Comparison of ENCODE assay signal across 2 cellular contexts in the genomic region with DNA sequence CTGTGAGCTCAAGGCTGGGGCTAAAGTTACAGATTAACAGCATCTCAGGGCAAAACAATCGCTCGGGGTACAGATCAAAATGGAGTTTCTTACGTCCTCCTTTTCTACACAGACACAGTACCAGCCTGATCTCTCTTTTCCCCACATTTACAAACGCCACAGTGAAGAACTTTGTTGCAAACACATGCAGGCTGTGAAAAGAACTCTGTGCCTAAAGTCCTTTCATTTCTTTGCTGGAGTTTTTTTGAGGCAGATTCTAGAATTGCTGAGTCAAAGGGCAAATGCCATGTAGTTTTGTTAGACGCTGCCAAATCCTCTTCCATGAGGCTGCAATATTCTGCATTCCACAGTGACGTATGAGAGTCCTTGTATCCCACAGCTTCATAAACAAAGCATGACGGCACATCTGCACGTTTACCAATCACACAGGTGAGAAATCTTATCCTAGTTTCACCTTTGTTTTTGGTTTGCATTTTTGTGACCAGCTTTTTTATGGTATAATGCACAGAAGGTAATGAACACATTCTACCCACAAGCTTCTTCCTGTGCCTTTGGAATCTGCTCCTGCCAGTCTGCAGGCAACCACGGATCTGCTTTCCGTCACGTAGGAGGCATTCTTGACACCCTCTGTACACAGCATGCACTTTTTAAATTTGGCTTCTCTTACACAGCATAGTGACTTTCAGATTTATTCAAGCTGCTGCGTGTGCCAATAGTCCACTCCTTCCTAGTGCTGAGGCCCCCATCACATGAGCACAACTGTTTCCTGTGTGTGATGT.
A peak's percentile ranks its signal among the peaks of the same experiment; 100 is the strongest.
TF ChIP-seq lines count a peak whose summit lies in the region.

No MANE protein-coding gene starts in this region.

TF ChIP-seq in IMR-90, 13 proteins besides CTCF, POLR2A, EP300 and RAD21:
- no peak for TF ChIP-seq CEBPB (IDR thresholded peaks at IDR 0.05; ENCODE audit: low read depth, low read length)
- peak; percentile 79; the same call in 1 of the 2 replicates for TF ChIP-seq BHLHE40 (IDR thresholded peaks at IDR 0.05; ENCODE audit: low read depth, low read length)
- TF ChIP-seq RFX5 (IDR thresholded peaks at IDR 0.05; ENCODE audit: low read depth, low read length), result no peak
- TF ChIP-seq, protein P1, sequence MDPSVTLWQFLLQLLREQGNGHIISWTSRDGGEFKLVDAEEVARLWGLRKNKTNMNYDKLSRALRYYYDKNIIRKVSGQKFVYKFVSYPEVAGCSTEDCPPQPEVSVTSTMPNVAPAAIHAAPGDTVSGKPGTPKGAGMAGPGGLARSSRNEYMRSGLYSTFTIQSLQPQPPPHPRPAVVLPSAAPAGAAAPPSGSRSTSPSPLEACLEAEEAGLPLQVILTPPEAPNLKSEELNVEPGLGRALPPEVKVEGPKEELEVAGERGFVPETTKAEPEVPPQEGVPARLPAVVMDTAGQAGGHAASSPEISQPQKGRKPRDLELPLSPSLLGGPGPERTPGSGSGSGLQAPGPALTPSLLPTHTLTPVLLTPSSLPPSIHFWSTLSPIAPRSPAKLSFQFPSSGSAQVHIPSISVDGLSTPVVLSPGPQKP (IDR thresholded peaks at IDR 0.05; ENCODE audit: borderline replicate concordance, low read depth, low read length), result no peak
- TF ChIP-seq MXI1 (IDR thresholded peaks at IDR 0.05; ENCODE audit: borderline replicate concordance, low read depth, low read length), result no peak
- TF ChIP-seq MAZ (IDR thresholded peaks at IDR 0.05; ENCODE audit: borderline replicate concordance, low read depth, low read length), result no peak
- TF ChIP-seq NFE2L2 (IDR thresholded peaks at IDR 0.05; ENCODE audit: low read depth, low read length), result peak; percentile 87
- peak; percentile 82 for TF ChIP-seq MAFK (IDR thresholded peaks at IDR 0.05; ENCODE audit: low read depth, low read length)

TF ChIP-seq in HepG2, 621 proteins besides CTCF, POLR2A, EP300 and RAD21 (continues in another document):
- peak; percentile 80 for TF ChIP-seq SOX5 (CRISPR knock-in tag; IDR thresholded peaks at IDR 0.05; ENCODE audit: borderline replicate concordance)
- TF ChIP-seq TCF7L2 (IDR thresholded peaks at IDR 0.05; ENCODE audit: low read depth, low read length), result no peak
- TF ChIP-seq ZNF572 (CRISPR knock-in tag; IDR thresholded peaks at IDR 0.05), result no peak
- no peak for TF ChIP-seq MTA3 (CRISPR knock-in tag; IDR thresholded peaks at IDR 0.05)
- TF ChIP-seq ZBTB21 (CRISPR knock-in tag; IDR thresholded peaks at IDR 0.05), result peak; percentile 89
- TF ChIP-seq, protein P2, sequence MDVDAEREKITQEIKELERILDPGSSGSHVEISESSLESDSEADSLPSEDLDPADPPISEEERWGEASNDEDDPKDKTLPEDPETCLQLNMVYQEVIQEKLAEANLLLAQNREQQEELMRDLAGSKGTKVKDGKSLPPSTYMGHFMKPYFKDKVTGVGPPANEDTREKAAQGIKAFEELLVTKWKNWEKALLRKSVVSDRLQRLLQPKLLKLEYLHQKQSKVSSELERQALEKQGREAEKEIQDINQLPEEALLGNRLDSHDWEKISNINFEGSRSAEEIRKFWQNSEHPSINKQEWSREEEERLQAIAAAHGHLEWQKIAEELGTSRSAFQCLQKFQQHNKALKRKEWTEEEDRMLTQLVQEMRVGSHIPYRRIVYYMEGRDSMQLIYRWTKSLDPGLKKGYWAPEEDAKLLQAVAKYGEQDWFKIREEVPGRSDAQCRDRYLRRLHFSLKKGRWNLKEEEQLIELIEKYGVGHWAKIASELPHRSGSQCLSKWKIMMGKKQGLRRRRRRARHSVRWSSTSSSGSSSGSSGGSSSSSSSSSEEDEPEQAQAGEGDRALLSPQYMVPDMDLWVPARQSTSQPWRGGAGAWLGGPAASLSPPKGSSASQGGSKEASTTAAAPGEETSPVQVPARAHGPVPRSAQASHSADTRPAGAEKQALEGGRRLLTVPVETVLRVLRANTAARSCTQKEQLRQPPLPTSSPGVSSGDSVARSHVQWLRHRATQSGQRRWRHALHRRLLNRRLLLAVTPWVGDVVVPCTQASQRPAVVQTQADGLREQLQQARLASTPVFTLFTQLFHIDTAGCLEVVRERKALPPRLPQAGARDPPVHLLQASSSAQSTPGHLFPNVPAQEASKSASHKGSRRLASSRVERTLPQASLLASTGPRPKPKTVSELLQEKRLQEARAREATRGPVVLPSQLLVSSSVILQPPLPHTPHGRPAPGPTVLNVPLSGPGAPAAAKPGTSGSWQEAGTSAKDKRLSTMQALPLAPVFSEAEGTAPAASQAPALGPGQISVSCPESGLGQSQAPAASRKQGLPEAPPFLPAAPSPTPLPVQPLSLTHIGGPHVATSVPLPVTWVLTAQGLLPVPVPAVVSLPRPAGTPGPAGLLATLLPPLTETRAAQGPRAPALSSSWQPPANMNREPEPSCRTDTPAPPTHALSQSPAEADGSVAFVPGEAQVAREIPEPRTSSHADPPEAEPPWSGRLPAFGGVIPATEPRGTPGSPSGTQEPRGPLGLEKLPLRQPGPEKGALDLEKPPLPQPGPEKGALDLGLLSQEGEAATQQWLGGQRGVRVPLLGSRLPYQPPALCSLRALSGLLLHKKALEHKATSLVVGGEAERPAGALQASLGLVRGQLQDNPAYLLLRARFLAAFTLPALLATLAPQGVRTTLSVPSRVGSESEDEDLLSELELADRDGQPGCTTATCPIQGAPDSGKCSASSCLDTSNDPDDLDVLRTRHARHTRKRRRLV (CRISPR knock-in tag; IDR thresholded peaks at IDR 0.05), result no peak
- TF ChIP-seq HDAC2 (CRISPR knock-in tag; IDR thresholded peaks at IDR 0.05), result 0 out of 2 replicates have a peak, but pooled peaks have one; percentile 14
- TF ChIP-seq ZMAT3 (CRISPR knock-in tag; conservative IDR thresholded peaks at IDR 0.05), result no peak; the same call in 1 of the 2 replicates
- peak; percentile 75 for TF ChIP-seq PHF21A (CRISPR knock-in tag; IDR thresholded peaks at IDR 0.05)
- no peak for TF ChIP-seq NCOA5 (CRISPR knock-in tag; IDR thresholded peaks at IDR 0.05)
- TF ChIP-seq MEF2D (CRISPR knock-in tag; IDR thresholded peaks at IDR 0.05), result no peak
- TF ChIP-seq FOSL1 (CRISPR knock-in tag; IDR thresholded peaks at IDR 0.05; ENCODE audit: borderline replicate concordance), result no peak
- TF ChIP-seq ZNF567 (CRISPR knock-in tag; IDR thresholded peaks at IDR 0.05; ENCODE audit: borderline replicate concordance), result 0 out of 2 replicates have a peak, but pooled peaks have one; percentile 57
- TF ChIP-seq REPIN1 (CRISPR knock-in tag; IDR thresholded peaks at IDR 0.05; ENCODE audit: borderline replicate concordance, low read depth), result no peak
- TF ChIP-seq ZNF556 (CRISPR knock-in tag; IDR thresholded peaks at IDR 0.05; ENCODE audit: borderline replicate concordance), result no peak; the same call in 1 of the 2 replicates
- TF ChIP-seq ZNF12 (CRISPR knock-in tag; IDR thresholded peaks at IDR 0.05), result peak; percentile 27; the same call in 1 of the 2 replicates
- TF ChIP-seq MAF1 (CRISPR knock-in tag; IDR thresholded peaks at IDR 0.05; ENCODE audit: borderline replicate concordance), result no peak
- TF ChIP-seq U2AF1 (optimal IDR thresholded peaks at IDR 0.05; ENCODE audit: low read depth, low read length), result no peak
- TF ChIP-seq, protein P3, sequence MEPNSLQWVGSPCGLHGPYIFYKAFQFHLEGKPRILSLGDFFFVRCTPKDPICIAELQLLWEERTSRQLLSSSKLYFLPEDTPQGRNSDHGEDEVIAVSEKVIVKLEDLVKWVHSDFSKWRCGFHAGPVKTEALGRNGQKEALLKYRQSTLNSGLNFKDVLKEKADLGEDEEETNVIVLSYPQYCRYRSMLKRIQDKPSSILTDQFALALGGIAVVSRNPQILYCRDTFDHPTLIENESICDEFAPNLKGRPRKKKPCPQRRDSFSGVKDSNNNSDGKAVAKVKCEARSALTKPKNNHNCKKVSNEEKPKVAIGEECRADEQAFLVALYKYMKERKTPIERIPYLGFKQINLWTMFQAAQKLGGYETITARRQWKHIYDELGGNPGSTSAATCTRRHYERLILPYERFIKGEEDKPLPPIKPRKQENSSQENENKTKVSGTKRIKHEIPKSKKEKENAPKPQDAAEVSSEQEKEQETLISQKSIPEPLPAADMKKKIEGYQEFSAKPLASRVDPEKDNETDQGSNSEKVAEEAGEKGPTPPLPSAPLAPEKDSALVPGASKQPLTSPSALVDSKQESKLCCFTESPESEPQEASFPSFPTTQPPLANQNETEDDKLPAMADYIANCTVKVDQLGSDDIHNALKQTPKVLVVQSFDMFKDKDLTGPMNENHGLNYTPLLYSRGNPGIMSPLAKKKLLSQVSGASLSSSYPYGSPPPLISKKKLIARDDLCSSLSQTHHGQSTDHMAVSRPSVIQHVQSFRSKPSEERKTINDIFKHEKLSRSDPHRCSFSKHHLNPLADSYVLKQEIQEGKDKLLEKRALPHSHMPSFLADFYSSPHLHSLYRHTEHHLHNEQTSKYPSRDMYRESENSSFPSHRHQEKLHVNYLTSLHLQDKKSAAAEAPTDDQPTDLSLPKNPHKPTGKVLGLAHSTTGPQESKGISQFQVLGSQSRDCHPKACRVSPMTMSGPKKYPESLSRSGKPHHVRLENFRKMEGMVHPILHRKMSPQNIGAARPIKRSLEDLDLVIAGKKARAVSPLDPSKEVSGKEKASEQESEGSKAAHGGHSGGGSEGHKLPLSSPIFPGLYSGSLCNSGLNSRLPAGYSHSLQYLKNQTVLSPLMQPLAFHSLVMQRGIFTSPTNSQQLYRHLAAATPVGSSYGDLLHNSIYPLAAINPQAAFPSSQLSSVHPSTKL (CRISPR knock-in tag; IDR thresholded peaks at IDR 0.05), result peak; percentile 87
- 0 out of 2 replicates have a peak, but pooled peaks have one; percentile 41 for TF ChIP-seq SMAD1 (CRISPR knock-in tag; IDR thresholded peaks at IDR 0.05; ENCODE audit: borderline replicate concordance, low read depth)
- TF ChIP-seq, protein P4, sequence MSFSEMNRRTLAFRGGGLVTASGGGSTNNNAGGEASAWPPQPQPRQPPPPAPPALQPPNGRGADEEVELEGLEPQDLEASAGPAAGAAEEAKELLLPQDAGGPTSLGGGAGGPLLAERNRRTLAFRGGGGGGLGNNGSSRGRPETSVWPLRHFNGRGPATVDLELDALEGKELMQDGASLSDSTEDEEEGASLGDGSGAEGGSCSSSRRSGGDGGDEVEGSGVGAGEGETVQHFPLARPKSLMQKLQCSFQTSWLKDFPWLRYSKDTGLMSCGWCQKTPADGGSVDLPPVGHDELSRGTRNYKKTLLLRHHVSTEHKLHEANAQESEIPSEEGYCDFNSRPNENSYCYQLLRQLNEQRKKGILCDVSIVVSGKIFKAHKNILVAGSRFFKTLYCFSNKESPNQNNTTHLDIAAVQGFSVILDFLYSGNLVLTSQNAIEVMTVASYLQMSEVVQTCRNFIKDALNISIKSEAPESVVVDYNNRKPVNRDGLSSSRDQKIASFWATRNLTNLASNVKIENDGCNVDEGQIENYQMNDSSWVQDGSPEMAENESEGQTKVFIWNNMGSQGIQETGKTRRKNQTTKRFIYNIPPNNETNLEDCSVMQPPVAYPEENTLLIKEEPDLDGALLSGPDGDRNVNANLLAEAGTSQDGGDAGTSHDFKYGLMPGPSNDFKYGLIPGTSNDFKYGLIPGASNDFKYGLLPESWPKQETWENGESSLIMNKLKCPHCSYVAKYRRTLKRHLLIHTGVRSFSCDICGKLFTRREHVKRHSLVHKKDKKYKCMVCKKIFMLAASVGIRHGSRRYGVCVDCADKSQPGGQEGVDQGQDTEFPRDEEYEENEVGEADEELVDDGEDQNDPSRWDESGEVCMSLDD (CRISPR knock-in tag; IDR thresholded peaks at IDR 0.05; ENCODE audit: borderline replicate concordance), result no peak
- TF ChIP-seq MAFF (IDR thresholded peaks at IDR 0.05; ENCODE audit: low read depth, low read length), result peak; percentile 95
- no peak for TF ChIP-seq MLLT10 (CRISPR knock-in tag; IDR thresholded peaks at IDR 0.05)
- no peak for TF ChIP-seq ZNF543 (CRISPR knock-in tag; IDR thresholded peaks at IDR 0.05)
- TF ChIP-seq ZEB1 (IDR thresholded peaks at IDR 0.05; ENCODE audit: insufficient replicate concordance, low read depth), result peak; percentile 68
- TF ChIP-seq SPEN (CRISPR knock-in tag; IDR thresholded peaks at IDR 0.05; ENCODE audit: low read depth), result peak; percentile 53; the same call in 1 of the 2 replicates
- 0 out of 2 replicates have a peak, but pooled peaks have one; percentile 45 for TF ChIP-seq TP53 (CRISPR knock-in tag; conservative IDR thresholded peaks at IDR 0.05)
- no peak for TF ChIP-seq JARID2 (CRISPR knock-in tag; IDR thresholded peaks at IDR 0.05; ENCODE audit: insufficient replicate concordance)
- no peak for TF ChIP-seq TCF7 (IDR thresholded peaks at IDR 0.05; ENCODE audit: low read depth)
- TF ChIP-seq ZNF607 (CRISPR knock-in tag; IDR thresholded peaks at IDR 0.05; ENCODE audit: borderline replicate concordance), result no peak
- peak; percentile 52; the same call in 1 of the 2 replicates for TF ChIP-seq ZMYM2 (CRISPR knock-in tag; IDR thresholded peaks at IDR 0.05)
- no peak for TF ChIP-seq YEATS4 (CRISPR knock-in tag; IDR thresholded peaks at IDR 0.05; ENCODE audit: borderline replicate concordance)
- no peak for TF ChIP-seq ZNF598 (CRISPR knock-in tag; IDR thresholded peaks at IDR 0.05; ENCODE audit: borderline replicate concordance)
- TF ChIP-seq ATF1 (CRISPR knock-in tag; IDR thresholded peaks at IDR 0.05), result peak; percentile 81
- peak; percentile 37; the same call in 1 of the 2 replicates for TF ChIP-seq SP5 (CRISPR knock-in tag; IDR thresholded peaks at IDR 0.05; ENCODE audit: borderline replicate concordance, low read depth)
- TF ChIP-seq GATAD2A (CRISPR knock-in tag; IDR thresholded peaks at IDR 0.05), result peak; percentile 46; the same call in 1 of the 2 replicates
- peak; percentile 79 for TF ChIP-seq ZNF430 (CRISPR knock-in tag; IDR thresholded peaks at IDR 0.05)
- no peak for TF ChIP-seq ZNF839 (CRISPR knock-in tag; IDR thresholded peaks at IDR 0.05; ENCODE audit: borderline replicate concordance)
